In genomic region chr10:30825495-30825894, GRCh38 we compare ENCODE assay signal across 20 cellular contexts.
"Had no signal": no experiment of that assay in that cellular context is flagged by ENCODE, and none has a peak within 500 bp of the region (broad histone marks: within the 10 kb centered on the region; RNA-seq: fewer than 3 reads in every experiment).

No MANE protein-coding gene starts in this region.

- H3K27me3 ChIP-seq: hepatocyte, ovary had no signal

- H3K4me2 ChIP-seq: hepatocyte had no signal

- DNase-seq: cerebellar nuclear complex; esophagus squamous epithelium; foreskin keratinocyte; left colon; left ventricle myocardium superior; mesendoderm; mucosa of descending colon; naive thymus-derived CD8-positive, alpha-beta T cell; ovary; right cardiac atrium; small intestine; stimulated activated CD4-positive, alpha-beta T cell treated with anti-CD3 and anti-CD28 coated beads, Interleukin-12 subunit alpha, Interleukin-12 subunit beta, amount 100 ng/mL, for 4 hours; stimulated activated CD4-positive, alpha-beta T cell treated with anti-CD3 and anti-CD28 coated beads, Interleukin-2, amount 100 ng/mL, for 48 hours; stimulated activated naive CD4-positive, alpha-beta T cell treated with Interleukin-2 at 50 U/mL for 16 hours; trophoblast cell had no signal

- H3K4me3 ChIP-seq: esophagus squamous epithelium, hepatocyte, lung, mucosa of descending colon, ovary had no signal

- H3K27ac ChIP-seq: esophagus squamous epithelium, foreskin keratinocyte, hepatocyte, ovary had no signal

- H2AFZ ChIP-seq: hepatocyte had no signal

- H3K4me1 Mint-ChIP-seq: neural crest cell had no signal

- H3K27ac Mint-ChIP-seq: dendritic cell treated with granulocyte-macrophage colony-stimulating factor and Interleukin-4, amounts not matched to agents 40 ng/mL and 50 ng/mL, for 4 days; naive thymus-derived CD8-positive, alpha-beta T cell had no signal

- H3K27me3 Mint-ChIP-seq: dendritic cell treated with granulocyte-macrophage colony-stimulating factor and Interleukin-4, amounts not matched to agents 40 ng/mL and 50 ng/mL, for 4 days had no signal

- H3K4me3 Mint-ChIP-seq: dendritic cell treated with granulocyte-macrophage colony-stimulating factor and Interleukin-4, amounts not matched to agents 40 ng/mL and 50 ng/mL, for 4 days; naive thymus-derived CD8-positive, alpha-beta T cell; neural crest cell had no signal

- H3K36me3 ChIP-seq: esophagus squamous epithelium, ovary had no signal

- H3K9me3 Mint-ChIP-seq: dendritic cell treated with granulocyte-macrophage colony-stimulating factor and Interleukin-4, amounts not matched to agents 40 ng/mL and 50 ng/mL, for 4 days; naive thymus-derived CD8-positive, alpha-beta T cell; neural crest cell had no signal

- H3K4me1 ChIP-seq: foreskin keratinocyte had no signal

- FAIRE-seq: colon, small intestine had no signal

- H3K9me3 ChIP-seq: esophagus squamous epithelium, mucosa of descending colon, ovary had no signal
